18 cellular contexts compared by ENCODE assay signal in the genomic region with DNA sequence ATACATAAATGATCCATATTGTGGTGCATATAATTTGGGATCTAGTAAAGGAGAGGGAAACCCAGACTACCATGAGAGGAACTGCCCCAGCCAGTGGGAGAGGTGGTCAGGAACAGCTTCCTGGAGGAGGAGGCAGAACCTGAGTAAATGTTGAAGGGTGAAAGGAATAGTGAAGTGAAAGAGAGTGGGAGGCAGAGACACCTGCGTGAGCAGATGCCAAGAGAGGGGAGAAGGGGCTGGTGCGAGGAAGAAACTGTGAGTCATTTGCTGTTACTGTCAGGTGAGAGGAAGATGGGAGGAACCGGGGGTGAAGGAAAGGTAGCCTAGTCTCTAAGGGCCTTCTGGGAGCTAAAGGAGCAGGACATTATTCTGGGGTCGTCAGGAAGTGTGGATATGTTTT.
A peak's percentile ranks its signal among the peaks of the same experiment; 100 is the strongest.
DNase-seq lines count a peak whose midpoint lies in the region; ATAC-seq and TF ChIP-seq lines count a peak whose summit lies in the region.
"Had no signal": no experiment of that assay in that cellular context is flagged by ENCODE, and none has a peak within 500 bp of the region (broad histone marks: within the 10 kb centered on the region; RNA-seq: fewer than 3 reads in every experiment).

No MANE protein-coding gene starts in this region.

- intact Hi-C loops in right cardiac atrium (cut with DNase I), result no loop called here
- intact Hi-C loops in esophagus muscularis mucosa (cut with DNase I), result no loop called here
- intact Hi-C loops in vagina (cut with DNase I), result no loop called here

- no peak for TF ChIP-seq EP300 in esophagus muscularis mucosa (IDR thresholded peaks at IDR 0.05)

- H3K27ac ChIP-seq in right atrium auricular region (no peak overlapping the region), right cardiac atrium (ENCODE audit: low read length) (no peak overlapping the region), esophagus muscularis mucosa (replicated peaks in 1 of 4) (no peak overlapping the region), vagina (no peak overlapping the region)
- H3K27ac ChIP-seq in effector memory CD4-positive, alpha-beta T cell (ENCODE audit: insufficient read depth, low read length, poor library complexity, severe bottlenecking), result no peak overlapping the region
- H3K27ac ChIP-seq: A549 had no signal

- WGBS in right cardiac atrium, result 75% methylated on average over 4 of the region's 4 CpGs
- 68% methylated on average over 4 of the region's 4 CpGs for WGBS in esophagus muscularis mucosa

- ATAC-seq in right cardiac atrium (no peak), HG02885 (IDR thresholded peaks at IDR 0.05; ENCODE audit: poor library complexity, unreplicated experiment) (peak; percentile 54)
- ATAC-seq: A549, HepG2 had no signal

- H3K9me3 ChIP-seq in right atrium auricular region, result no peaks in the 10 kb centered on the region
- H3K9me3 ChIP-seq in right cardiac atrium (ENCODE audit: control insufficient read depth, low read length), result no peaks in the 10 kb centered on the region
- no peaks in the 10 kb centered on the region for H3K9me3 ChIP-seq in esophagus muscularis mucosa
- H3K9me3 ChIP-seq in vagina, result no peaks in the 10 kb centered on the region
- H3K9me3 ChIP-seq in effector memory CD4-positive, alpha-beta T cell (ENCODE audit: control insufficient read depth, low read length), result no peaks in the 10 kb centered on the region
- H3K9me3 ChIP-seq: A549, Caco-2, MG63 had no signal

- TF ChIP-seq CTCF in right atrium auricular region (IDR thresholded peaks at IDR 0.05) (no peak), esophagus muscularis mucosa (IDR thresholded peaks at IDR 0.05) (no peak), vagina (IDR thresholded peaks at IDR 0.05) (no peak)

- no peaks in the 10 kb centered on the region for H3K27me3 ChIP-seq in right atrium auricular region
- no peaks in the 10 kb centered on the region for H3K27me3 ChIP-seq in right cardiac atrium (ENCODE audit: control insufficient read depth, insufficient read depth)
- H3K27me3 ChIP-seq in esophagus muscularis mucosa, result peaks cover 0 to 5% (median 0%) of the 10 kb centered on the region in 4 donors
- H3K27me3 ChIP-seq in vagina, result no peaks in the 10 kb centered on the region
- no peaks in the 10 kb centered on the region for H3K27me3 ChIP-seq in effector memory CD4-positive, alpha-beta T cell (replicated peaks; ENCODE audit: control insufficient read depth, insufficient read depth, low read length, poor library complexity, severe bottlenecking)
- H3K27me3 ChIP-seq: MG63 had no signal

- H3K36me3 ChIP-seq in right atrium auricular region, result no peaks in the 10 kb centered on the region
- no peaks in the 10 kb centered on the region for H3K36me3 ChIP-seq in esophagus muscularis mucosa
- H3K36me3 ChIP-seq in vagina, result no peaks in the 10 kb centered on the region
- no peaks in the 10 kb centered on the region for H3K36me3 ChIP-seq in effector memory CD4-positive, alpha-beta T cell (ENCODE audit: control insufficient read depth, insufficient read depth, low read length)
- H3K36me3 ChIP-seq: MG63 had no signal

- H3K4me1 ChIP-seq in right atrium auricular region, result no peaks in the 10 kb centered on the region
- H3K4me1 ChIP-seq in right cardiac atrium (ENCODE audit: control insufficient read depth, insufficient read depth, low read length), result no peaks in the 10 kb centered on the region
- no peaks in the 10 kb centered on the region for H3K4me1 ChIP-seq in esophagus muscularis mucosa
- no peaks in the 10 kb centered on the region for H3K4me1 ChIP-seq in vagina
- H3K4me1 ChIP-seq in effector memory CD4-positive, alpha-beta T cell (ENCODE audit: control insufficient read depth, insufficient read depth, low read length, poor library complexity, severe bottlenecking), result no peaks in the 10 kb centered on the region
- H3K4me1 ChIP-seq: A549, Caco-2 had no signal

- peak; percentile 43 for DNase-seq in right atrium auricular region (ENCODE audit: low spot score)
- no peak for DNase-seq in right cardiac atrium
- peak; percentile 68 for DNase-seq in esophagus muscularis mucosa (ENCODE audit: extremely low spot score)
- DNase-seq in vagina (ENCODE audit: extremely low spot score in 2 of 2), result peak; percentile 40 to 49
- no peak for DNase-seq in superior temporal gyrus (ENCODE audit: extremely low spot score)
- DNase-seq in effector memory CD4-positive, alpha-beta T cell, result no peak
- DNase-seq in NOMO-1 (lab: John Stamatoyannopoulos, UW; ENCODE audit: unreplicated experiment in 2 of 2), result no peak
- DNase-seq: AML-193, Caco-2, MG63, NCI-H1092 treated with DMSO at 0.1 percent for 48 hours, NCI-H1694 treated with DMSO at 0.1 percent for 48 hours, NCI-H446, NCI-H82, SIG-M5 had no signal

- H3K4me3 ChIP-seq in right atrium auricular region, result no peak overlapping the region
- no peak overlapping the region for H3K4me3 ChIP-seq in right cardiac atrium (ENCODE audit: low read length)
- H3K4me3 ChIP-seq in esophagus muscularis mucosa, result no peak overlapping the region
- H3K4me3 ChIP-seq in vagina, result no peak overlapping the region
- no peak overlapping the region for H3K4me3 ChIP-seq in effector memory CD4-positive, alpha-beta T cell (ENCODE audit: insufficient read depth, low read depth, low read length, poor library complexity, severe bottlenecking)
- H3K4me3 ChIP-seq: A549, MG63 had no signal

- TF ChIP-seq POLR2A in esophagus muscularis mucosa (IDR thresholded peaks at IDR 0.05; ENCODE audit: low read depth) (no peak), vagina (IDR thresholded peaks at IDR 0.05) (no peak)

Comparison
In these comparisons a context has a peak if more than half of its experiments do, and no peak if none do; other contexts are left out.
1. DNase-seq: peak in right atrium auricular region (single experiment), esophagus muscularis mucosa (single experiment) and vagina (2 of 2); none in right cardiac atrium (0 of 3), superior temporal gyrus (single experiment), effector memory CD4-positive, alpha-beta T cell (0 of 3) and NOMO-1 (0 of 2).